Comparison of ENCODE assay signal across 7 cellular contexts in genomic region chr7:75177011-75177622, GRCh38.
DNase-seq lines count a peak whose midpoint lies in the region; ATAC-seq and TF ChIP-seq lines count a peak whose summit lies in the region.
"Not testable (repeated sequence)": the region's sequence is repeated elsewhere in the genome, so short reads cannot be mapped to it uniquely, and the experiment has no call there.

No MANE protein-coding gene starts in this region.

- not testable (repeated sequence) for H3K36me3 Mint-ChIP-seq in T-helper 17 cell (ENCODE audit: low read depth); naive B cell; natural killer cell treated with Interleukin-12 subunit alpha and Interleukin-12 subunit beta and Interleukin-15 and Interleukin-18, amount 100 ng/mL, for 72 hours

- H3K4me3 ChIP-seq in right lobe of liver, upper lobe of right lung: not testable (repeated sequence)

- no CpG with 5 or more reads among the region's 13 CpGs for WGBS in right lobe of liver (ENCODE audit: insufficient coverage, low coverage, low lambda C conversion rate, missing lambda C conversion rate)

- intact Hi-C loops in Right ventricle myocardium superior (cut with DNase I); right lobe of liver (cut with DNase I); upper lobe of right lung (cut with DNase I): not testable (repeated sequence)

- not testable (repeated sequence) for H3K9me3 Mint-ChIP-seq in naive B cell; natural killer cell treated with Interleukin-12 subunit alpha and Interleukin-12 subunit beta and Interleukin-15 and Interleukin-18, amount 100 ng/mL, for 72 hours

- not testable (repeated sequence) for H3K4me3 Mint-ChIP-seq in T-helper 17 cell; naive B cell; natural killer cell treated with Interleukin-12 subunit alpha and Interleukin-12 subunit beta and Interleukin-15 and Interleukin-18, amount 100 ng/mL, for 72 hours

- DNase-seq in T-helper 17 cell; Right ventricle myocardium superior; right lobe of liver; naive B cell; natural killer cell treated with Interleukin-12 subunit alpha and Interleukin-12 subunit beta and Interleukin-15 and Interleukin-18, amount 100 ng/mL, for 72 hours (ENCODE audit: low spot score); upper lobe of right lung: not testable (repeated sequence)

- not testable (repeated sequence) for H3K9me3 ChIP-seq in T-helper 17 cell (ENCODE audit: control insufficient read depth, low read length, poor library complexity, severe bottlenecking); right lobe of liver; upper lobe of right lung

- not testable (repeated sequence) for TF ChIP-seq POLR2A in right lobe of liver (IDR thresholded peaks at IDR 0.05)

- not testable (repeated sequence) for H3K27me3 ChIP-seq in right lobe of liver, upper lobe of right lung

- not testable (repeated sequence) for H3K4me1 ChIP-seq in right lobe of liver, upper lobe of right lung

- not testable (repeated sequence) for H3K36me3 ChIP-seq in right lobe of liver, upper lobe of right lung

- H3K27me3 Mint-ChIP-seq in T-helper 17 cell; naive B cell; natural killer cell treated with Interleukin-12 subunit alpha and Interleukin-12 subunit beta and Interleukin-15 and Interleukin-18, amount 100 ng/mL, for 72 hours: not testable (repeated sequence)

- H3K27ac ChIP-seq in right lobe of liver, upper lobe of right lung: not testable (repeated sequence)

- ATAC-seq in HG02610 (IDR thresholded peaks at IDR 0.05; ENCODE audit: unreplicated experiment) (peak; percentile 38), T-helper 17 cell (peak; percentile 44), Right ventricle myocardium superior (ENCODE audit: poor library complexity) (peak; percentile 53), right lobe of liver (peak in 3 of 4 donors; percentile 18 to 31 (median 22)), naive B cell (ENCODE audit: low read depth in 2 of 2) (peak; percentile 67 to 69), upper lobe of right lung (peak; percentile 64)
- peak; percentile 43 to 85 for ATAC-seq in natural killer cell treated with Interleukin-12 subunit alpha and Interleukin-12 subunit beta and Interleukin-15 and Interleukin-18, amount 100 ng/mL, for 72 hours

- H3K4me1 Mint-ChIP-seq in T-helper 17 cell; naive B cell; natural killer cell treated with Interleukin-12 subunit alpha and Interleukin-12 subunit beta and Interleukin-15 and Interleukin-18, amount 100 ng/mL, for 72 hours (ENCODE audit: low read depth in 2 of 2): not testable (repeated sequence)

- not testable (repeated sequence) for H3K27ac Mint-ChIP-seq in T-helper 17 cell; naive B cell; natural killer cell treated with Interleukin-12 subunit alpha and Interleukin-12 subunit beta and Interleukin-15 and Interleukin-18, amount 100 ng/mL, for 72 hours

- TF ChIP-seq CTCF in right lobe of liver (IDR thresholded peaks at IDR 0.05); upper lobe of right lung (IDR thresholded peaks at IDR 0.05): not testable (repeated sequence)
